Comparison of ENCODE assay signal across 8 cellular contexts in genomic region chr6:30686908-30687658, GRCh38. TPM values are rescaled to one million over a fixed set of nuclear protein-coding genes. Genes with fewer than 3 reads are reported as not detected.
DNase-seq lines count a peak whose midpoint lies in the region; ATAC-seq and TF ChIP-seq lines count a peak whose summit lies in the region.

No MANE protein-coding gene starts in this region.

- H3K79me2 ChIP-seq in ACC112 (ENCODE audit: control insufficient read depth, insufficient read depth, low read length, unreplicated experiment), result peaks cover 73% of the 10 kb centered on the region

- peaks cover 26% of the 10 kb centered on the region for H3K36me3 Mint-ChIP-seq in chondrocyte (ENCODE audit: low read depth)

- H3K27me3 ChIP-seq in ACC112 (ENCODE audit: insufficient read depth, low read length) (no peaks in the 10 kb centered on the region), layer of hippocampus (ENCODE audit: control insufficient read depth, insufficient read depth, low read length) (no peaks in the 10 kb centered on the region)

- ATAC-seq in GM18873 (IDR thresholded peaks at IDR 0.05; ENCODE audit: low FRiP score, unreplicated experiment), result peak; percentile 36
- ATAC-seq in HG03196 (IDR thresholded peaks at IDR 0.05; ENCODE audit: unreplicated experiment), result peak; percentile 38

- no peak for TF ChIP-seq CTCF in chondrocyte (IDR thresholded peaks at IDR 0.05)

- H2AFZ ChIP-seq in ACC112 (ENCODE audit: low read length, unreplicated experiment), result peak overlapping the region; percentile 57

- H3K27ac ChIP-seq in ACC112 (ENCODE audit: low read depth, low read length), result peak overlapping the region; percentile 90
- H3K27ac ChIP-seq in layer of hippocampus (ENCODE audit: low read depth, low read length), result peak overlapping the region; percentile 92

- no peaks in the 10 kb centered on the region for H3K9me3 Mint-ChIP-seq in chondrocyte (ENCODE audit: low read depth)

- H3K4me1 ChIP-seq in ACC112 (ENCODE audit: control insufficient read depth, insufficient read depth, low read length, unreplicated experiment), result peaks cover 30% of the 10 kb centered on the region

- H3K4me3 ChIP-seq in ACC112 (ENCODE audit: low read depth, low read length), result peak overlapping the region; percentile 96

- peaks cover 61% of the 10 kb centered on the region for H3K4me1 Mint-ChIP-seq in chondrocyte (ENCODE audit: low read depth)

- peaks cover 16% of the 10 kb centered on the region; the same call in 1 of the 2 replicates for H3K36me3 ChIP-seq in ACC112 (ENCODE audit: insufficient read depth, low read length)

- H3K27ac Mint-ChIP-seq in chondrocyte (ENCODE audit: unreplicated experiment), result peak overlapping the region; percentile 97

- no peaks in the 10 kb centered on the region for H3K27me3 Mint-ChIP-seq in chondrocyte (ENCODE audit: low read depth)

- DNase-seq in NCI-H345 (lab: John Stamatoyannopoulos, UW), result peak; percentile 82
- peak; percentile 78 for DNase-seq in activated CD4-positive, CD25-positive, alpha-beta regulatory T cell treated with anti-CD3 and anti-CD28 coated beads, Interleukin-2, amount 50 U/mL, for 72 hours
- peak; percentile 99 for DNase-seq in chondrocyte (ENCODE audit: low spot score)
- peak; percentile 31 to 77 for DNase-seq in stimulated activated CD4-positive, alpha-beta T cell treated with anti-CD3 and anti-CD28 coated beads, Interleukin-1b, Interleukin-23, amount 100 ng/mL, for 1 hour (ENCODE audit: low read depth in 2 of 2)

- H3K4me3 Mint-ChIP-seq in chondrocyte (ENCODE audit: unreplicated experiment), result peak overlapping the region; percentile 99

RNA-seq across cellular contexts. Expression of gene PPP1R18, which starts 0.6 kb away (rescaled TPM):
- 99.9 to 171 TPM (median 165 TPM) in 3 replicates for total RNA-seq in chondrocyte

RNA-seq across cellular contexts. Expression of gene NRM, which starts 3.7 kb away (rescaled TPM):
- 18.6 to 26.3 TPM (median 20.0 TPM) in 3 replicates for total RNA-seq in chondrocyte

RNA-seq across cellular contexts. Expression of gene DHX16, which starts 14.3 kb away (rescaled TPM):
- 20.4 to 29.6 TPM (median 22.6 TPM) in 3 replicates for total RNA-seq in chondrocyte

RNA-seq across cellular contexts. Expression of gene MDC1, which starts 30.0 kb away (rescaled TPM):
- 25.5 to 33.5 TPM (median 33.1 TPM) in 3 replicates for total RNA-seq in chondrocyte

RNA-seq across cellular contexts. Expression of gene TUBB, which starts 33.1 kb away (rescaled TPM):
- total RNA-seq in chondrocyte, result 681 to 975 TPM (median 692 TPM) in 3 replicates

Comparison
In these comparisons a context has a peak if more than half of its experiments do, and no peak if none do; other contexts are left out.
1. Peak in every context shown above with its lines: DNase-seq, ATAC-seq, H3K4me3 ChIP-seq and H3K27ac ChIP-seq.